Comparison of ENCODE assay signal across 8 cellular contexts in the genomic region with DNA sequence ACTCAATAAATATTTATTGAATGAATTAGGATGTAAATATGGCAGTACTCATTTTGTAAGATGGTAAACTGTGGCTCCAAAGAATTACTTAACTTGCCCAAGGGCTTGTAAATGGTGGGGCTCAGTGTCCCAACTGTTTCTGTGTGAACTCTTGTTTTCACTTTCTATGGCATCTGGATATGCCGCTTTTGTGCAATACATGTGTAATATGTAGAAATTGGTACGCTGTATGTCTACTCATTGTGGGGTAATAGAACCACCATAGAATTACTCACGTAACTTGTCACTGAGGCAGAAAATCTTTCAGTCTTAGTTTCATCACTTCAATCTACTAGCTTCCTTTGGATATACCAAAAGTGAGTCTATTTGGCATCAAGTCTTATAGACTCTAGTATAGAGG. TPM values are rescaled to one million over a fixed set of nuclear protein-coding genes. Genes with fewer than 3 reads are reported as not detected.
A peak's percentile ranks its signal among the peaks of the same experiment; 100 is the strongest.
DNase-seq lines count a peak whose midpoint lies in the region; ATAC-seq and TF ChIP-seq lines count a peak whose summit lies in the region.

No MANE protein-coding gene starts in this region.

- H2BK5ac ChIP-seq in mesendoderm (ENCODE audit: low read length), result no peak overlapping the region

- peaks cover 21% of the 10 kb centered on the region for H3K79me2 ChIP-seq in mesendoderm (ENCODE audit: control insufficient read depth, insufficient read depth, low read length)

- H3K4me2 ChIP-seq in mesendoderm (ENCODE audit: low read length), result peak overlapping the region; percentile 93

- H3K4me1 ChIP-seq in adrenal gland (replicated peaks in 1 of 2) (peaks cover 6 to 11% of the 10 kb centered on the region in 2 donors), mesendoderm (ENCODE audit: control insufficient read depth, low read depth, low read length) (peaks cover 2% of the 10 kb centered on the region)

- no peak overlapping the region for H3K23ac ChIP-seq in mesendoderm (ENCODE audit: low read length)

- no peak overlapping the region for H4K8ac ChIP-seq in mesendoderm (ENCODE audit: low read depth, low read length)

- peak; percentile 56 for DNase-seq in AG10803 (ENCODE audit: low read depth)
- no peak for DNase-seq in Jurkat, Clone E6-1 (ENCODE audit: low read depth, low spot score)
- no peak for DNase-seq in adrenal gland
- DNase-seq in mesendoderm, result no peak
- DNase-seq in NCI-H128 (lab: John Stamatoyannopoulos, UW; ENCODE audit: unreplicated experiment), result no peak
- DNase-seq in GM10266 (ENCODE audit: extremely low spot score), result no peak
- DNase-seq in stimulated activated CD4-positive, alpha-beta T cell treated with anti-CD3 and anti-CD28 coated beads, Interleukin-12 subunit alpha, Interleukin-12 subunit beta, amount 100 ng/mL, for 4 hours, result no peak

- peak overlapping the region; percentile 100 for H3K9ac ChIP-seq in mesendoderm (ENCODE audit: low read length)

- peak overlapping the region; percentile 98 for H3K56ac ChIP-seq in mesendoderm (ENCODE audit: low read length)

- no peak overlapping the region for H2AK5ac ChIP-seq in mesendoderm (ENCODE audit: low read length)

- H3K9me3 ChIP-seq in adrenal gland (replicated peaks in 1 of 3), result no peaks in the 10 kb centered on the region

- 68 to 87% (median 81%) methylated on average over 3 of the region's 3 CpGs for WGBS in adrenal gland, 4 donors
- WGBS in mesendoderm (ENCODE audit: extremely low coverage, insufficient coverage, low lambda C conversion rate), result no CpG with 5 or more reads among the region's 3 CpGs

- H3K4me3 ChIP-seq in AG10803 (ENCODE audit: low read length), result peak overlapping the region; percentile 90
- peak overlapping the region; percentile 88 for H3K4me3 ChIP-seq in Jurkat, Clone E6-1 (ENCODE audit: low read length)
- peak overlapping the region in 2 of 4 donors; percentile 57 to 69 for H3K4me3 ChIP-seq in adrenal gland
- peak overlapping the region; percentile 100 for H3K4me3 ChIP-seq in mesendoderm (ENCODE audit: low read length)

- no peak overlapping the region for H2BK120ac ChIP-seq in mesendoderm (ENCODE audit: low read depth, low read length)

- TF ChIP-seq CTCF in AG10803 (conservative IDR thresholded peaks at IDR 0.05; ENCODE audit: low read length), result no peak
- no peak for TF ChIP-seq CTCF in adrenal gland (IDR thresholded peaks at IDR 0.05)
- TF ChIP-seq CTCF in GM10266 (IDR thresholded peaks at IDR 0.05; ENCODE audit: control insufficient read depth, insufficient read depth, low read depth, missing control alignments), result no peak

- no peak for TF ChIP-seq POLR2A in adrenal gland (IDR thresholded peaks at IDR 0.05)

- H3K27ac ChIP-seq in adrenal gland (peak overlapping the region in 3 of 5 donors; percentile 71 to 93 (median 86)), mesendoderm (ENCODE audit: low read depth, low read length) (no peak overlapping the region)

- H3K18ac ChIP-seq in mesendoderm (ENCODE audit: low read length), result no peak overlapping the region

- intact Hi-C loops in adrenal gland (cut with DNase I), result no loop called here

- H3K27me3 ChIP-seq in adrenal gland, result no peaks in the 10 kb centered on the region
- no peaks in the 10 kb centered on the region for H3K27me3 ChIP-seq in mesendoderm (ENCODE audit: insufficient read depth, low read length, poor library complexity)

- no peak overlapping the region for H4K5ac ChIP-seq in mesendoderm (ENCODE audit: low read length)

- H3K4ac ChIP-seq in mesendoderm (ENCODE audit: low read depth, low read length), result no peak overlapping the region

- H3K36me3 ChIP-seq in adrenal gland (replicated peaks in 1 of 2), result peaks cover 0 to 26% of the 10 kb centered on the region in 2 donors
- H3K36me3 ChIP-seq in mesendoderm (ENCODE audit: control insufficient read depth, insufficient read depth, low read length), result peaks cover 4% of the 10 kb centered on the region

- no peak overlapping the region for H2BK15ac ChIP-seq in mesendoderm (replicated peaks; ENCODE audit: low read depth)

- no peak for ATAC-seq in GM19463 (IDR thresholded peaks at IDR 0.05; ENCODE audit: unreplicated experiment)

- peaks cover 7% of the 10 kb centered on the region for H3K79me1 ChIP-seq in mesendoderm (ENCODE audit: low read length)

RNA-seq across cellular contexts. Expression of a gene that starts 1.0 kb away (rescaled TPM):
- polyA plus RNA-seq in Jurkat, Clone E6-1 (2012; ENCODE audit: insufficient read depth, insufficient read length), result 55.4 TPM
- total RNA-seq in adrenal gland, result 10 to 100 TPM; 16.8 to 61.9 (median 37.3) TPM
- 100 to 1,000 TPM in 2 of 3 donors, 10 to 100 TPM in 1; 51.5 to 107 (median 103) TPM for polyA plus RNA-seq in adrenal gland
- 45.2 TPM for polyA plus RNA-seq in mesendoderm (2013, experiment 1 of 2)
- 44.2 TPM for polyA plus RNA-seq in mesendoderm (2013, experiment 2 of 2)

RNA-seq across cellular contexts. Expression of a gene that starts 28.6 kb away (rescaled TPM):
- polyA plus RNA-seq in Jurkat, Clone E6-1 (2012; ENCODE audit: insufficient read depth, insufficient read length), result 117 TPM
- 10 to 100 TPM; 28.9 to 98.8 (median 76.9) TPM for total RNA-seq in adrenal gland
- 100 to 1,000 TPM; 112 to 367 (median 296) TPM for polyA plus RNA-seq in adrenal gland
- 133 TPM for polyA plus RNA-seq in mesendoderm (2013, experiment 1 of 2)
- 132 TPM for polyA plus RNA-seq in mesendoderm (2013, experiment 2 of 2)

RNA-seq across cellular contexts. Expression of a gene that starts 40.0 kb away (rescaled TPM):
- not detected for polyA plus RNA-seq in Jurkat, Clone E6-1 (2012; ENCODE audit: insufficient read depth, insufficient read length)
- 10 to 100 TPM in 3 of 8 donors, 1 to 10 TPM in 5; 7.0 to 11.8 (median 9.2) TPM for total RNA-seq in adrenal gland
- 10 to 100 TPM in 2 of 3 donors, 1 to 10 TPM in 1; 8.9 to 24.6 (median 19.2) TPM for polyA plus RNA-seq in adrenal gland
- 2.5 TPM for polyA plus RNA-seq in mesendoderm (2013, experiment 1 of 2)
- polyA plus RNA-seq in mesendoderm (2013, experiment 2 of 2), result 2.0 TPM

RNA-seq across cellular contexts. Expression of a gene that starts 41.6 kb away (rescaled TPM):
- polyA plus RNA-seq in Jurkat, Clone E6-1 (2012; ENCODE audit: insufficient read depth, insufficient read length), result 15.7 TPM
- 10 to 100 TPM; 16.6 to 44.5 (median 27.3) TPM for total RNA-seq in adrenal gland
- 10 to 100 TPM in 2 of 3 donors, 1 to 10 TPM in 1; 7.3 to 32.0 (median 11.2) TPM for polyA plus RNA-seq in adrenal gland
- 17.4 TPM for polyA plus RNA-seq in mesendoderm (2013, experiment 1 of 2)
- polyA plus RNA-seq in mesendoderm (2013, experiment 2 of 2), result 17.5 TPM

RNA-seq across cellular contexts. Expression of a gene that starts 49.7 kb away (rescaled TPM):
- 4.1 TPM for polyA plus RNA-seq in Jurkat, Clone E6-1 (2012; ENCODE audit: insufficient read depth, insufficient read length)
- total RNA-seq in adrenal gland, result 10 to 100 TPM in 1 of 8 donors, 1 to 10 TPM in 6, under 1 TPM in 1; 0.54 to 10.2 (median 8.0) TPM
- polyA plus RNA-seq in adrenal gland, result 10 to 100 TPM in 2 of 3 donors, 1 to 10 TPM in 1; 7.8 to 30.8 (median 26.1) TPM
- 13.3 TPM for polyA plus RNA-seq in mesendoderm (2013, experiment 1 of 2)
- 12.9 TPM for polyA plus RNA-seq in mesendoderm (2013, experiment 2 of 2)
